ENCODE assay signal across 8 cellular contexts in genomic region chr7:125833839-125834238, GRCh38.
"Had no signal": no experiment of that assay in that cellular context is flagged by ENCODE, and none has a peak within 500 bp of the region (broad histone marks: within the 10 kb centered on the region; RNA-seq: fewer than 3 reads in every experiment).

No MANE protein-coding gene starts in this region.

- H3K9ac ChIP-seq: GM23248 had no signal

- H3K4me3 Mint-ChIP-seq: H9 had no signal

- DNase-seq: GM23248, H9, HCEC 1CT, IMR-90, KG1 had no signal

- H3K4me3 ChIP-seq: GM23248, K562 had no signal

- H2AFZ ChIP-seq: GM23248 had no signal

- H3K27ac ChIP-seq: GM23248 had no signal

- FAIRE-seq: H1, HTR-8/SVneo, K562 had no signal
